Comparison of ENCODE assay signal across 14 cellular contexts in genomic region chr1:201026234-201026633, GRCh38. TPM values are rescaled to one million over a fixed set of nuclear protein-coding genes. Genes with fewer than 3 reads are reported as not detected.
A peak's percentile ranks its signal among the peaks of the same experiment; 100 is the strongest.
DNase-seq lines count a peak whose midpoint lies in the region; ATAC-seq and TF ChIP-seq lines count a peak whose summit lies in the region.
"Had no signal": no experiment of that assay in that cellular context is flagged by ENCODE, and none has a peak within 500 bp of the region (broad histone marks: within the 10 kb centered on the region; RNA-seq: fewer than 3 reads in every experiment).

No MANE protein-coding gene starts in this region.

- TF ChIP-seq EP300 in upper lobe of left lung (IDR thresholded peaks at IDR 0.05), result no peak

- peak overlapping the region; percentile 84 to 100 (median 96) for H3K4me2 ChIP-seq in BLaER1 treated with 17β-estradiol and CSF1 and Interleukin-3, amounts not matched to agents 10 nM and 100 nM

- peak overlapping the region in 8 of 10 experiments; percentile 34 to 56 (median 49); a peak in 14 of 20 replicates for H3K4me3 ChIP-seq in BLaER1 treated with 17β-estradiol and CSF1 and Interleukin-3, amounts not matched to agents 10 nM and 100 nM
- H3K4me3 ChIP-seq in lower lobe of right lung (no peak overlapping the region), upper lobe of left lung (no peak overlapping the region), colonic mucosa (no peak overlapping the region), coronary artery (no peak overlapping the region)
- H3K4me3 ChIP-seq: psoas muscle had no signal

- H3K27me3 ChIP-seq in BLaER1 treated with 17β-estradiol and CSF1 and Interleukin-3, amounts not matched to agents 10 nM and 100 nM, result no peaks in the 10 kb centered on the region
- H3K27me3 ChIP-seq in lower lobe of right lung (ENCODE audit: low read depth) (no peaks in the 10 kb centered on the region), upper lobe of left lung (no peaks in the 10 kb centered on the region), colonic mucosa (no peaks in the 10 kb centered on the region)

- H3K9me3 ChIP-seq in BLaER1 treated with 17β-estradiol and CSF1 and Interleukin-3, amounts not matched to agents 10 nM and 100 nM (replicated peaks in 1 of 11), result no peaks in the 10 kb centered on the region
- H3K9me3 ChIP-seq in lower lobe of right lung (no peaks in the 10 kb centered on the region), upper lobe of left lung (no peaks in the 10 kb centered on the region), colonic mucosa (no peaks in the 10 kb centered on the region)
- H3K9me3 ChIP-seq: psoas muscle had no signal

- TF ChIP-seq POLR2A in upper lobe of left lung (IDR thresholded peaks at IDR 0.05), result no peak

- intact Hi-C loops in lower lobe of right lung (cut with DNase I) (no loop called here), colonic mucosa (cut with DNase I) (no loop called here)

- no peak for ATAC-seq in lower lobe of right lung
- ATAC-seq in HG03469 (IDR thresholded peaks at IDR 0.05; ENCODE audit: unreplicated experiment), result no peak
- ATAC-seq in upper lobe of left lung (ENCODE audit: low FRiP score in 2 of 2), result no peak
- ATAC-seq: Panc1, psoas muscle had no signal

- peaks cover 0 to 20% (median 0%) of the 10 kb centered on the region in 11 experiments; a peak in 8 of 22 replicates for H4K20me1 ChIP-seq in BLaER1 treated with 17β-estradiol and CSF1 and Interleukin-3, amounts not matched to agents 10 nM and 100 nM

- H3K36me3 ChIP-seq in BLaER1 treated with 17β-estradiol and CSF1 and Interleukin-3, amounts not matched to agents 10 nM and 100 nM, result no peaks in the 10 kb centered on the region
- H3K36me3 ChIP-seq in lower lobe of right lung, result no peaks in the 10 kb centered on the region
- H3K36me3 ChIP-seq in upper lobe of left lung, result no peaks in the 10 kb centered on the region
- no peaks in the 10 kb centered on the region for H3K36me3 ChIP-seq in colonic mucosa

- H3K4me1 ChIP-seq in BLaER1 treated with 17β-estradiol and CSF1 and Interleukin-3, amounts not matched to agents 10 nM and 100 nM, result peaks cover 72 to 81% (median 76%) of the 10 kb centered on the region in 10 experiments
- H3K4me1 ChIP-seq in lower lobe of right lung, result peaks cover 65% of the 10 kb centered on the region
- H3K4me1 ChIP-seq in upper lobe of left lung, result peaks cover 47 to 69% (median 59%) of the 10 kb centered on the region in 4 donors
- H3K4me1 ChIP-seq in colonic mucosa, result peaks cover 12% of the 10 kb centered on the region

- H3K9ac ChIP-seq in BLaER1 treated with 17β-estradiol and CSF1 and Interleukin-3, amounts not matched to agents 10 nM and 100 nM, result peak overlapping the region in 10 of 11 experiments; percentile 17 to 84 (median 70); a peak in 19 of 22 replicates
- no peak overlapping the region for H3K9ac ChIP-seq in colonic mucosa (ENCODE audit: low read depth in 2 of 2, low read length in 2 of 2)

- H3K27ac ChIP-seq in BLaER1 treated with 17β-estradiol and CSF1 and Interleukin-3, amounts not matched to agents 10 nM and 100 nM, result peak overlapping the region in 9 of 11 experiments; percentile 68 to 92 (median 87); a peak in 19 of 22 replicates
- H3K27ac ChIP-seq in lower lobe of right lung, result peak overlapping the region; percentile 36
- peak overlapping the region in 2 of 4 donors; percentile 62 to 67 for H3K27ac ChIP-seq in upper lobe of left lung
- no peak overlapping the region for H3K27ac ChIP-seq in colonic mucosa
- H3K27ac ChIP-seq in coronary artery, result no peak overlapping the region
- H3K27ac ChIP-seq: C4-2B, psoas muscle had no signal

- no peak for TF ChIP-seq CTCF in lower lobe of right lung (IDR thresholded peaks at IDR 0.05)
- TF ChIP-seq CTCF in upper lobe of left lung (IDR thresholded peaks at IDR 0.05), result no peak
- TF ChIP-seq CTCF in colonic mucosa (IDR thresholded peaks at IDR 0.05), result no peak
- TF ChIP-seq CTCF in coronary artery (IDR thresholded peaks at IDR 0.05), result no peak

- WGBS in upper lobe of left lung, 2 donors, result 58 to 63% methylated on average over 3 of the region's 3 CpGs

- DNase-seq in ELR (ENCODE audit: low read depth) (peak; percentile 23), UCSD-AML1 (lab: John Stamatoyannopoulos, UW; ENCODE audit: unreplicated experiment) (peak; percentile 35), lower lobe of right lung (no peak), upper lobe of left lung (no peak), colonic mucosa (no peak), coronary artery (ENCODE audit: low spot score) (no peak)
- DNase-seq: central memory CD4-positive, alpha-beta T cell; erythroblast; psoas muscle; T1000 had no signal

RNA-seq across cellular contexts. Expression of gene KIF21B, which starts 2.7 kb away (rescaled TPM):
- total RNA-seq in lower lobe of right lung (4.7 TPM), upper lobe of left lung (10 to 100 TPM in 1 of 6 donors, 1 to 10 TPM in 5; 3.6 to 18.9 (median 6.1) TPM), colonic mucosa (10 to 100 TPM in 1 of 2 donors, 1 to 10 TPM in 1; 3.1 to 10.4 TPM)

Comparison
In these comparisons a context has a peak if more than half of its experiments do, and no peak if none do; other contexts are left out.
1. H3K27ac ChIP-seq: peak in BLaER1 treated with 17β-estradiol and CSF1 and Interleukin-3, amounts not matched to agents 10 nM and 100 nM (9 of 11) and lower lobe of right lung (single experiment); none in colonic mucosa (single experiment) and coronary artery (0 of 2).
2. H3K4me3 ChIP-seq: peak in BLaER1 treated with 17β-estradiol and CSF1 and Interleukin-3, amounts not matched to agents 10 nM and 100 nM (8 of 10); none in lower lobe of right lung (single experiment), upper lobe of left lung (0 of 4), colonic mucosa (single experiment) and coronary artery (single experiment).
3. H3K9ac ChIP-seq: peak in BLaER1 treated with 17β-estradiol and CSF1 and Interleukin-3, amounts not matched to agents 10 nM and 100 nM (10 of 11); none in colonic mucosa (0 of 2).
4. DNase-seq: peak in ELR (single experiment) and UCSD-AML1 (single experiment); none in lower lobe of right lung (single experiment), upper lobe of left lung (0 of 2), colonic mucosa (single experiment) and coronary artery (single experiment).